ENCODE assay signal across 19 cellular contexts in genomic region chr6:84681693-84682326, GRCh38.
A peak's percentile ranks its signal among the peaks of the same experiment; 100 is the strongest.
DNase-seq lines count a peak whose midpoint lies in the region; ATAC-seq and TF ChIP-seq lines count a peak whose summit lies in the region.
"Had no signal": no experiment of that assay in that cellular context is flagged by ENCODE, and none has a peak within 500 bp of the region (broad histone marks: within the 10 kb centered on the region; RNA-seq: fewer than 3 reads in every experiment).

No MANE protein-coding gene starts in this region.

- H3K36me3 ChIP-seq in testis (ENCODE audit: low read depth, missing control alignments) (no peaks in the 10 kb centered on the region), suprapubic skin (no peaks in the 10 kb centered on the region)

- TF ChIP-seq POLR2A in testis (IDR thresholded peaks at IDR 0.05) = no peak
- no peak for TF ChIP-seq POLR2A in suprapubic skin (IDR thresholded peaks at IDR 0.05)

- H3K4me3 ChIP-seq in testis = peak overlapping the region in 1 of 2 donors; percentile 4
- H3K4me3 ChIP-seq in suprapubic skin = no peak overlapping the region
- H3K4me3 ChIP-seq: A549 had no signal

- H3K27me3 ChIP-seq in testis (no peaks in the 10 kb centered on the region), suprapubic skin (no peaks in the 10 kb centered on the region)

- WGBS in testis, 2 donors = 59 to 65% methylated on average over 17 of the region's 17 CpGs
- 93% methylated on average over 17 of the region's 17 CpGs for WGBS in suprapubic skin

- H3K27ac ChIP-seq in testis = no peak overlapping the region
- no peak overlapping the region for H3K27ac ChIP-seq in suprapubic skin
- H3K27ac ChIP-seq: 22Rv1, A549, C4-2B, HL-60 had no signal

- peak; percentile 68 for DNase-seq in DMS53 (lab: John Stamatoyannopoulos, UW)
- DNase-seq in NCI-H748 (lab: John Stamatoyannopoulos, UW; ENCODE audit: unreplicated experiment) = peak; percentile 50
- peak; percentile 28 for DNase-seq in RPMI8226
- peak; percentile 56 for DNase-seq in testis
- DNase-seq in suprapubic skin (ENCODE audit: low spot score in 2 of 2) = no peak
- DNase-seq in COLO829 (ENCODE audit: low spot score) = no peak
- DNase-seq: AML-193; Calu3; CD4-positive, alpha-beta memory T cell; GF-D8; GOT3; H7; HFFc6 had no signal

- no peak for TF ChIP-seq EP300 in suprapubic skin (IDR thresholded peaks at IDR 0.05)

- no peak for ATAC-seq in HG03565 (IDR thresholded peaks at IDR 0.05; ENCODE audit: unreplicated experiment)
- ATAC-seq: A549, HCT116 had no signal

- intact Hi-C loops in testis (cut with DNase I; ENCODE audit: low total_unique reads) = no loop called here

- H3K4me1 ChIP-seq in testis (no peaks in the 10 kb centered on the region), suprapubic skin (no peaks in the 10 kb centered on the region)
- H3K4me1 ChIP-seq: A549 had no signal

- TF ChIP-seq CTCF in testis (IDR thresholded peaks at IDR 0.05) (no peak), suprapubic skin (IDR thresholded peaks at IDR 0.05) (no peak)

- H3K9me3 ChIP-seq in testis (no peaks in the 10 kb centered on the region), suprapubic skin (no peaks in the 10 kb centered on the region)
- H3K9me3 ChIP-seq: A549 had no signal

Comparison
In these comparisons a context has a peak if more than half of its experiments do, and no peak if none do; other contexts are left out.
1. DNase-seq: peak in DMS53 (single experiment), NCI-H748 (single experiment), RPMI8226 (single experiment) and testis (single experiment); none in suprapubic skin (0 of 2) and COLO829 (single experiment).